1 cellular context compared by ENCODE assay signal in the genomic region with DNA sequence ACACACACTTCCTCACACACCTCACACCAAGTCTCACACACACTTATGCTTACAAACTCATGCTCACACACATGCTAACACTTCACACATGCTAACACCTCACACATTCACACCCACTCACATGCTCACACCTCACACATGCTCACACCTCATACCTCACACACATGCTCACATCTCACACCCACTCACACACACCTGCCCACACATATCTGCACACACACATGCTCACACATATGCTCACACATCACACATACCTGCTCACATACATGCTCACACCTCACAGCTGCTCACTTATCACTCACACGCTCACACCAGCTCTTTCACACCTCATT.
TF ChIP-seq lines count a peak whose summit lies in the region.

No MANE protein-coding gene starts in this region.

TF ChIP-seq in IMR-90, 13 proteins besides CTCF, POLR2A, EP300 and RAD21:
- TF ChIP-seq FOS (IDR thresholded peaks at IDR 0.05; ENCODE audit: low read depth, low read length), result no peak
- TF ChIP-seq, protein P1, sequence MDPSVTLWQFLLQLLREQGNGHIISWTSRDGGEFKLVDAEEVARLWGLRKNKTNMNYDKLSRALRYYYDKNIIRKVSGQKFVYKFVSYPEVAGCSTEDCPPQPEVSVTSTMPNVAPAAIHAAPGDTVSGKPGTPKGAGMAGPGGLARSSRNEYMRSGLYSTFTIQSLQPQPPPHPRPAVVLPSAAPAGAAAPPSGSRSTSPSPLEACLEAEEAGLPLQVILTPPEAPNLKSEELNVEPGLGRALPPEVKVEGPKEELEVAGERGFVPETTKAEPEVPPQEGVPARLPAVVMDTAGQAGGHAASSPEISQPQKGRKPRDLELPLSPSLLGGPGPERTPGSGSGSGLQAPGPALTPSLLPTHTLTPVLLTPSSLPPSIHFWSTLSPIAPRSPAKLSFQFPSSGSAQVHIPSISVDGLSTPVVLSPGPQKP (IDR thresholded peaks at IDR 0.05; ENCODE audit: borderline replicate concordance, low read depth, low read length), result no peak
- TF ChIP-seq MAZ (IDR thresholded peaks at IDR 0.05; ENCODE audit: borderline replicate concordance, low read depth, low read length), result no peak
- no peak for TF ChIP-seq BHLHE40 (IDR thresholded peaks at IDR 0.05; ENCODE audit: low read depth, low read length)
- TF ChIP-seq MXI1 (IDR thresholded peaks at IDR 0.05; ENCODE audit: borderline replicate concordance, low read depth, low read length), result no peak
- no peak for TF ChIP-seq MAFK (IDR thresholded peaks at IDR 0.05; ENCODE audit: low read depth, low read length)
